In genomic region chr2:7083580-7084509, GRCh38 we compare ENCODE assay signal across 8 cellular contexts.
DNase-seq lines count a peak whose midpoint lies in the region; ATAC-seq and TF ChIP-seq lines count a peak whose summit lies in the region.

No MANE protein-coding gene starts in this region.

- in situ Hi-C loops in Caki2 (cut with HindIII; ENCODE audit: low pct_unique_long_range_greater_than_20kb, low sequenced_read_pairs), result no loop called here

- DNase-seq in Caki2 (ENCODE audit: low read depth) (peak; percentile 24), NCI-H2171 treated with DMSO at 0.1 percent for 48 hours (lab: John Stamatoyannopoulos, UW) (peak; percentile 79), astrocyte of the hippocampus (ENCODE audit: low read depth, low spot score) (peak; percentile 37), T1000 (lab: John Stamatoyannopoulos, UW) (no peak), NCI-H2029 treated with DMSO at 0.1 percent for 48 hours (lab: John Stamatoyannopoulos, UW) (no peak)

- peaks cover 11% of the 10 kb centered on the region for H3K36me3 Mint-ChIP-seq in nephron (ENCODE audit: low read depth)

- H3K27ac Mint-ChIP-seq in nephron, result no peak overlapping the region

- H3K9me3 Mint-ChIP-seq in nephron, result peaks cover 18% of the 10 kb centered on the region

- ATAC-seq in GM19455 (IDR thresholded peaks at IDR 0.05; ENCODE audit: unreplicated experiment) (peak; percentile 59), HG02610 (IDR thresholded peaks at IDR 0.05; ENCODE audit: unreplicated experiment) (no peak)

- no peak overlapping the region for H3K4me3 Mint-ChIP-seq in nephron

- H3K27me3 Mint-ChIP-seq in nephron (ENCODE audit: low read depth), result no peaks in the 10 kb centered on the region

- TF ChIP-seq CTCF in nephron (IDR thresholded peaks at IDR 0.05; ENCODE audit: unreplicated experiment in 3 of 3), result peak in 2 of 3 experiments; percentile 33 to 45

- H3K4me1 Mint-ChIP-seq in nephron, result no peaks in the 10 kb centered on the region

Comparison
In these comparisons a context has a peak if more than half of its experiments do, and no peak if none do; other contexts are left out.
1. DNase-seq: peak in Caki2 (single experiment), NCI-H2171 treated with DMSO at 0.1 percent for 48 hours (single experiment) and astrocyte of the hippocampus (single experiment); none in T1000 (single experiment) and NCI-H2029 treated with DMSO at 0.1 percent for 48 hours (single experiment).